ENCODE assay signal across 16 cellular contexts in genomic region chr1:109542657-109543056, GRCh38. TPM values are rescaled to one million over a fixed set of nuclear protein-coding genes. Genes with fewer than 3 reads are reported as not detected.
DNase-seq lines count a peak whose midpoint lies in the region; ATAC-seq and TF ChIP-seq lines count a peak whose summit lies in the region.
"Had no signal": no experiment of that assay in that cellular context is flagged by ENCODE, and none has a peak within 500 bp of the region (broad histone marks: within the 10 kb centered on the region; RNA-seq: fewer than 3 reads in every experiment).

No MANE protein-coding gene starts in this region.

- H3K4me1 ChIP-seq in right cardiac atrium (ENCODE audit: control insufficient read depth, insufficient read depth, low read length) = peaks cover 3% of the 10 kb centered on the region
- no peaks in the 10 kb centered on the region for H3K4me1 ChIP-seq in colonic mucosa

- CTCF ChIA-PET in activated CD8-positive, alpha-beta memory T cell treated with anti-CD3 and anti-CD28 coated beads, Interleukin-2, amount 10 ng/mL, durations not matched to agents 7 days and 5 days (lab: Charles Lee) = interaction anchor here (1.2 to 46.0 kb wide), 8 partner anchors 9 to 263 kb away, joined by 3 to 1550 read pairs (median 17); partner anchors contain the start of genes AMIGO1, ATXN7L2 and CYB561D1

- peaks cover 1% of the 10 kb centered on the region for H3K36me3 Mint-ChIP-seq in activated CD8-positive, alpha-beta memory T cell treated with anti-CD3 and anti-CD28 coated beads, Interleukin-2, amount 10 ng/mL, durations not matched to agents 7 days and 5 days
- H3K36me3 Mint-ChIP-seq: IgD-negative memory B cell had no signal

- WGBS in right cardiac atrium = 86% methylated on average over 10 of the region's 10 CpGs

- ATAC-seq in right cardiac atrium = no peak
- no peak for ATAC-seq in left lobe of liver
- no peak for ATAC-seq in sciatic nerve
- ATAC-seq in activated CD4-positive, CD25-positive, alpha-beta regulatory T cell treated with anti-CD3 and anti-CD28 coated beads, Interleukin-2, amount 50 U/mL, for 24 hours = no peak
- no peak for ATAC-seq in activated CD8-positive, alpha-beta memory T cell treated with anti-CD3 and anti-CD28 coated beads, Interleukin-2, amount 10 ng/mL, durations not matched to agents 7 days and 5 days
- ATAC-seq: GM23338 had no signal

- H3K27me3 Mint-ChIP-seq in activated CD8-positive, alpha-beta memory T cell treated with anti-CD3 and anti-CD28 coated beads, Interleukin-2, amount 10 ng/mL, durations not matched to agents 7 days and 5 days = peaks cover 5% of the 10 kb centered on the region
- H3K27me3 Mint-ChIP-seq: CD4-positive, alpha-beta T cell; IgD-negative memory B cell had no signal

- H3K36me3 ChIP-seq in colonic mucosa = no peaks in the 10 kb centered on the region
- H3K36me3 ChIP-seq: BLaER1 treated with 17β-estradiol and CSF1 and Interleukin-3, amounts not matched to agents 10 nM and 100 nM had no signal

- peaks cover 9% of the 10 kb centered on the region for H3K4me1 Mint-ChIP-seq in activated CD8-positive, alpha-beta memory T cell treated with anti-CD3 and anti-CD28 coated beads, Interleukin-2, amount 10 ng/mL, durations not matched to agents 7 days and 5 days

- H3K9me3 Mint-ChIP-seq in activated CD8-positive, alpha-beta memory T cell treated with anti-CD3 and anti-CD28 coated beads, Interleukin-2, amount 10 ng/mL, durations not matched to agents 7 days and 5 days (ENCODE audit: low read depth) = no peaks in the 10 kb centered on the region
- H3K9me3 Mint-ChIP-seq: CD4-positive, alpha-beta T cell; GM23338; H9; IgD-negative memory B cell had no signal

- no peak overlapping the region for H3K27ac Mint-ChIP-seq in activated CD8-positive, alpha-beta memory T cell treated with anti-CD3 and anti-CD28 coated beads, Interleukin-2, amount 10 ng/mL, durations not matched to agents 7 days and 5 days
- H3K27ac Mint-ChIP-seq: CD4-positive, alpha-beta T cell; GM23338; H9 had no signal

- intact Hi-C loops in cardiac septum (cut with DNase I) (no loop called here), right cardiac atrium (cut with DNase I) (loop anchor here in 2 of 4 donors (10.0 kb wide), 2 partner anchors 232 to 442 kb away; partner anchors contain the start of gene AHCYL1 (in 1 of the 2)), sciatic nerve (cut with DNase I) (loop anchor here (5.0 kb wide), 1 partner anchor 230 kb away; no protein-coding TSS in a partner anchor), colonic mucosa (cut with DNase I) (loop anchor here (5.0 to 10.0 kb wide), 3 partner anchors 95 to 442 kb away; partner anchors contain the start of gene AHCYL1)

- DNase-seq in cardiac septum (ENCODE audit: low spot score) (peak; percentile 61), right cardiac atrium (no peak), left lobe of liver (ENCODE audit: low spot score) (peak; percentile 38), sciatic nerve (ENCODE audit: low spot score) (peak; percentile 53), colonic mucosa (no peak)
- DNase-seq in activated CD8-positive, alpha-beta memory T cell treated with anti-CD3 and anti-CD28 coated beads, Interleukin-2, amount 10 ng/mL, durations not matched to agents 7 days and 5 days = no peak
- DNase-seq: ACHN; CD4-positive, alpha-beta T cell; DMS79; H9 had no signal

- H3K27ac ChIP-seq in right cardiac atrium (ENCODE audit: low read length) (no peak overlapping the region), colonic mucosa (no peak overlapping the region)
- H3K27ac ChIP-seq: BLaER1 treated with 17β-estradiol and CSF1 and Interleukin-3, amounts not matched to agents 10 nM and 100 nM had no signal

- H3K27me3 ChIP-seq in right cardiac atrium (ENCODE audit: control insufficient read depth, insufficient read depth) (no peaks in the 10 kb centered on the region), colonic mucosa (no peaks in the 10 kb centered on the region)
- H3K27me3 ChIP-seq: BLaER1 treated with 17β-estradiol and CSF1 and Interleukin-3, amounts not matched to agents 10 nM and 100 nM had no signal

- H3K9ac ChIP-seq in colonic mucosa (ENCODE audit: low read depth in 2 of 2, low read length in 2 of 2) = no peak overlapping the region
- H3K9ac ChIP-seq: BLaER1 treated with 17β-estradiol and CSF1 and Interleukin-3, amounts not matched to agents 10 nM and 100 nM had no signal

- no peaks in the 10 kb centered on the region for H3K9me3 ChIP-seq in right cardiac atrium (ENCODE audit: control insufficient read depth, low read length)
- no peaks in the 10 kb centered on the region for H3K9me3 ChIP-seq in colonic mucosa
- H3K9me3 ChIP-seq: BLaER1 treated with 17β-estradiol and CSF1 and Interleukin-3, amounts not matched to agents 10 nM and 100 nM had no signal

- no peak overlapping the region for H3K4me3 Mint-ChIP-seq in activated CD8-positive, alpha-beta memory T cell treated with anti-CD3 and anti-CD28 coated beads, Interleukin-2, amount 10 ng/mL, durations not matched to agents 7 days and 5 days
- H3K4me3 Mint-ChIP-seq: CD4-positive, alpha-beta T cell; GM23338; H9 had no signal

- H3K4me3 ChIP-seq in right cardiac atrium (ENCODE audit: low read length) = no peak overlapping the region
- no peak overlapping the region for H3K4me3 ChIP-seq in colonic mucosa
- H3K4me3 ChIP-seq: BLaER1 treated with 17β-estradiol and CSF1 and Interleukin-3, amounts not matched to agents 10 nM and 100 nM; GM23338 had no signal

- no peak for TF ChIP-seq CTCF in colonic mucosa (IDR thresholded peaks at IDR 0.05)

RNA-seq across cellular contexts. Expression of gene GPR61, which starts 3.0 kb away (rescaled TPM):
- total RNA-seq in cardiac septum = 0.13 TPM
- total RNA-seq in right cardiac atrium = 1 to 10 TPM in 1 of 4 donors, under 1 TPM in 3; 0.22 to 1.4 (median 0.69) TPM
- 0.14 TPM for polyA plus RNA-seq in right cardiac atrium
- total RNA-seq in left lobe of liver = not detected
- not detected for total RNA-seq in sciatic nerve
- under 1 TPM in 1 of 2 experiments, not detected in 1; 0.16 TPM for total RNA-seq in activated CD8-positive, alpha-beta memory T cell treated with anti-CD3 and anti-CD28 coated beads, Interleukin-2, amount 10 ng/mL, durations not matched to agents 7 days and 5 days
- total RNA-seq in colonic mucosa = not detected
- total RNA-seq: A172, GM23338, HT1080 had no signal
- polyA plus RNA-seq: IgD-negative memory B cell had no signal

RNA-seq across cellular contexts. Expression of gene GNAI3, which starts 5.8 kb away (rescaled TPM):
- total RNA-seq in cardiac septum (3.9 TPM), right cardiac atrium (1 to 10 TPM; 2.6 to 4.7 (median 3.0) TPM), left lobe of liver (2.5 TPM), sciatic nerve (7.0 TPM), colonic mucosa (1 to 10 TPM; 7.7 to 8.9 TPM)
- polyA plus RNA-seq in right cardiac atrium = 1.6 TPM
- total RNA-seq in activated CD8-positive, alpha-beta memory T cell treated with anti-CD3 and anti-CD28 coated beads, Interleukin-2, amount 10 ng/mL, durations not matched to agents 7 days and 5 days = 1 to 10 TPM; 7.5 to 8.3 TPM

RNA-seq across cellular contexts. Expression of gene AMIGO1, which starts 33.1 kb away (rescaled TPM):
- 13.8 TPM for total RNA-seq in cardiac septum
- total RNA-seq in right cardiac atrium = 10 to 100 TPM in 3 of 4 donors, 1 to 10 TPM in 1; 9.7 to 14.2 (median 12.9) TPM
- 5.3 TPM for polyA plus RNA-seq in right cardiac atrium
- total RNA-seq in left lobe of liver = 3.5 TPM
- total RNA-seq in sciatic nerve = 15.6 TPM
- total RNA-seq in activated CD8-positive, alpha-beta memory T cell treated with anti-CD3 and anti-CD28 coated beads, Interleukin-2, amount 10 ng/mL, durations not matched to agents 7 days and 5 days = under 1 TPM; 0.20 to 0.26 TPM
- 1 to 10 TPM; 2.5 to 3.9 TPM for total RNA-seq in colonic mucosa
- total RNA-seq: A172 had no signal

RNA-seq across cellular contexts. Expression of gene CYB561D1, which starts 48.8 kb away (rescaled TPM):
- total RNA-seq in cardiac septum (5.5 TPM), right cardiac atrium (1 to 10 TPM; 4.9 to 6.6 (median 5.5) TPM), left lobe of liver (3.3 TPM), sciatic nerve (7.6 TPM), colonic mucosa (10 to 100 TPM in 1 of 2 donors, 1 to 10 TPM in 1; 8.1 to 12.5 TPM)
- 2.8 TPM for polyA plus RNA-seq in right cardiac atrium
- total RNA-seq in activated CD8-positive, alpha-beta memory T cell treated with anti-CD3 and anti-CD28 coated beads, Interleukin-2, amount 10 ng/mL, durations not matched to agents 7 days and 5 days = 10 to 100 TPM; 11.0 to 15.0 TPM

RNA-seq across cellular contexts. Expression of gene ATXN7L2, which starts 59.0 kb away (rescaled TPM):
- 3.8 TPM for total RNA-seq in cardiac septum
- total RNA-seq in right cardiac atrium = 1 to 10 TPM; 1.4 to 3.3 (median 2.0) TPM
- 2.6 TPM for polyA plus RNA-seq in right cardiac atrium
- 4.3 TPM for total RNA-seq in left lobe of liver
- 5.0 TPM for total RNA-seq in sciatic nerve
- 10 to 100 TPM; 10.4 to 11.1 TPM for total RNA-seq in activated CD8-positive, alpha-beta memory T cell treated with anti-CD3 and anti-CD28 coated beads, Interleukin-2, amount 10 ng/mL, durations not matched to agents 7 days and 5 days
- total RNA-seq in colonic mucosa = 1 to 10 TPM; 2.3 to 4.0 TPM

Comparison
In these comparisons a context has a peak if more than half of its experiments do, and no peak if none do; other contexts are left out.
1. DNase-seq: peak in cardiac septum (single experiment), left lobe of liver (single experiment) and sciatic nerve (single experiment); none in right cardiac atrium (0 of 3), activated CD8-positive, alpha-beta memory T cell treated with anti-CD3 and anti-CD28 coated beads, Interleukin-2, amount 10 ng/mL, durations not matched to agents 7 days and 5 days (single experiment) and colonic mucosa (single experiment).